ENCODE assay signal across 9 cellular contexts in genomic region chr13:97256343-97256783, GRCh38. TPM values are rescaled to one million over a fixed set of nuclear protein-coding genes. Genes with fewer than 3 reads are reported as not detected.
A peak's percentile ranks its signal among the peaks of the same experiment; 100 is the strongest.
DNase-seq lines count a peak whose midpoint lies in the region; ATAC-seq and TF ChIP-seq lines count a peak whose summit lies in the region.
"Had no signal": no experiment of that assay in that cellular context is flagged by ENCODE, and none has a peak within 500 bp of the region (broad histone marks: within the 10 kb centered on the region; RNA-seq: fewer than 3 reads in every experiment).

No MANE protein-coding gene starts in this region.

- no peak overlapping the region for H3K4me3 ChIP-seq in choroid plexus epithelial cell (ENCODE audit: low read depth, low read length)
- H3K4me3 ChIP-seq in mesodermal cell (ENCODE audit: extremely low read depth, insufficient read depth, low read length, poor library complexity, severe bottlenecking): no peak overlapping the region

- ATAC-seq in GM19324 (IDR thresholded peaks at IDR 0.05; ENCODE audit: low FRiP score, unreplicated experiment) (no peak), GM18502 (IDR thresholded peaks at IDR 0.05; ENCODE audit: poor library complexity, unreplicated experiment) (no peak), GM21367 (IDR thresholded peaks at IDR 0.05; ENCODE audit: unreplicated experiment) (no peak)

- WGBS in mesodermal cell (ENCODE audit: insufficient coverage in 2 of 2), 2 experiments: 78 to 90% methylated on average over 3 of the region's 5 CpGs

- H3K27ac ChIP-seq in mesodermal cell (ENCODE audit: low read depth, low read length, severe bottlenecking): peak overlapping the region; percentile 98

- TF ChIP-seq CTCF in choroid plexus epithelial cell (conservative IDR thresholded peaks at IDR 0.05; ENCODE audit: low read depth, low read length): no peak

- no peaks in the 10 kb centered on the region for H3K9me3 ChIP-seq in mesodermal cell (ENCODE audit: control insufficient read depth, low read length)

- in situ Hi-C loops in ACHN (cut with HindIII; ENCODE audit: low pct_ligation_motif_present, low pct_unique_long_range_greater_than_20kb, low sequenced_read_pairs): no loop called here

- DNase-seq in ACHN (peak; percentile 76), LHCN-M2 (ENCODE audit: low read depth) (peak; percentile 87), choroid plexus epithelial cell (ENCODE audit: low read depth) (peak; percentile 96), NCI-H187 (lab: John Stamatoyannopoulos, UW) (no peak)
- DNase-seq: activated CD4-positive, CD25-positive, alpha-beta regulatory T cell had no signal

- H3K36me3 ChIP-seq in mesodermal cell (ENCODE audit: control insufficient read depth, insufficient read depth, low read length): peaks cover 7% of the 10 kb centered on the region

- H3K4me1 ChIP-seq in mesodermal cell (ENCODE audit: control insufficient read depth, insufficient read depth, low read length, poor library complexity, severe bottlenecking): peaks cover 67% of the 10 kb centered on the region

RNA-seq across cellular contexts. Expression of gene MBNL2, which starts 34.2 kb away (rescaled TPM):
- 17.7 and 24.4 TPM in 2 replicates for total RNA-seq in LHCN-M2 (2014; rRNA removed)
- 5.0 TPM for polyA plus RNA-seq in LHCN-M2 (2012)
- polyA plus RNA-seq in mesodermal cell (2013, experiment 1 of 2): 70.4 TPM
- 64.7 TPM for polyA plus RNA-seq in mesodermal cell (2013, experiment 2 of 2)

Comparison
In these comparisons a context has a peak if more than half of its experiments do, and no peak if none do; other contexts are left out.
1. DNase-seq: peak in ACHN (single experiment), LHCN-M2 (single experiment) and choroid plexus epithelial cell (single experiment); none in NCI-H187 (0 of 2).